ENCODE assay signal across 1 cellular context in genomic region chr1:904271-904950, GRCh38.
TF ChIP-seq lines count a peak whose summit lies in the region.

No MANE protein-coding gene starts in this region.

TF ChIP-seq in GM12878, 131 proteins besides CTCF, POLR2A, EP300 and RAD21 (continued from another document and continues in another):
- TF ChIP-seq ZBTB11 (CRISPR knock-in tag; IDR thresholded peaks at IDR 0.05) (no peak), MEF2A (IDR thresholded peaks at IDR 0.05; ENCODE audit: insufficient read depth, low read depth, low read length) (0 out of 2 replicates have a peak, but pooled peaks have one; percentile 43), CHD1 (IDR thresholded peaks at IDR 0.05; ENCODE audit: low read depth, low read length) (no peak), ZBTB40 (IDR thresholded peaks at IDR 0.05; ENCODE audit: borderline replicate concordance) (no peak), SIX5 (IDR thresholded peaks at IDR 0.05; ENCODE audit: low read depth, low read length, severe bottlenecking) (no peak), RELA (IDR thresholded peaks at IDR 0.05; ENCODE audit: borderline replicate concordance, partially characterized antibody) (peak; percentile 57), JUNB (IDR thresholded peaks at IDR 0.05) (no peak), ZNF217 (IDR thresholded peaks at IDR 0.05) (peak; percentile 21; the same call in 1 of the 2 replicates), REST (IDR thresholded peaks at IDR 0.05; ENCODE audit: low read depth, low read length) (0 out of 2 replicates have a peak, but pooled peaks have one; percentile 17), POLR2AphosphoS5 (IDR thresholded peaks at IDR 0.05; ENCODE audit: low read length) (no peak), BMI1 (IDR thresholded peaks at IDR 0.05; ENCODE audit: borderline replicate concordance) (no peak), PAX5 (IDR thresholded peaks at IDR 0.05; ENCODE audit: borderline replicate concordance, low read depth, low read length) (peak; percentile 31; the same call in 1 of the 2 replicates), LARP7 (IDR thresholded peaks at IDR 0.05) (0 out of 2 replicates have a peak, but pooled peaks have one; percentile 45), HSF1 (IDR thresholded peaks at IDR 0.05; ENCODE audit: low read depth, low read length) (no peak), IRF3 (IDR thresholded peaks at IDR 0.05) (peak; percentile 55; the same call in 1 of the 2 replicates), E2F8 (IDR thresholded peaks at IDR 0.05; ENCODE audit: low read depth, partially characterized antibody) (no peak), PML (IDR thresholded peaks at IDR 0.05; ENCODE audit: low read length) (no peak), RB1 (IDR thresholded peaks at IDR 0.05; ENCODE audit: borderline replicate concordance) (peak; percentile 64; the same call in 1 of the 2 replicates), CHD4 (IDR thresholded peaks at IDR 0.05) (no peak), TCF12 (IDR thresholded peaks at IDR 0.05; ENCODE audit: low read depth, low read length) (no peak), CEBPZ (IDR thresholded peaks at IDR 0.05; ENCODE audit: low read depth, low read length) (no peak), GATAD2B (conservative IDR thresholded peaks at IDR 0.05; ENCODE audit: low read depth) (peak; percentile 26; the same call in 1 of the 2 replicates), SMARCA5 (IDR thresholded peaks at IDR 0.05) (peak; percentile 96), SPI1 (IDR thresholded peaks at IDR 0.05; ENCODE audit: borderline replicate concordance, insufficient read depth, low read depth, low read length) (peak; percentile 20; the same call in 1 of the 2 replicates), ATF2 (IDR thresholded peaks at IDR 0.05; ENCODE audit: low read length) (no peak), HDGF (IDR thresholded peaks at IDR 0.05) (0 out of 2 replicates have a peak, but pooled peaks have one; percentile 22), IKZF1 (conservative IDR thresholded peaks at IDR 0.05) (peak; percentile 31; the same call in 1 of the 2 replicates), ZNF24 (IDR thresholded peaks at IDR 0.05) (0 out of 2 replicates have a peak, but pooled peaks have one; percentile 31), TAF1 (IDR thresholded peaks at IDR 0.05; ENCODE audit: borderline replicate concordance, low read depth, low read length) (peak; percentile 59; the same call in 1 of the 2 replicates), MTA3 (IDR thresholded peaks at IDR 0.05; ENCODE audit: borderline replicate concordance, low read length) (no peak), CBX5 (IDR thresholded peaks at IDR 0.05; ENCODE audit: low read depth) (no peak), SMAD5 (IDR thresholded peaks at IDR 0.05; ENCODE audit: low read depth) (no peak)
